ENCODE assay signal across 11 cellular contexts in genomic region chr1:8625981-8626898, GRCh38.
A peak's percentile ranks its signal among the peaks of the same experiment; 100 is the strongest.
DNase-seq lines count a peak whose midpoint lies in the region; FAIRE-seq and TF ChIP-seq lines count a peak whose summit lies in the region.
"Had no signal": no experiment of that assay in that cellular context is flagged by ENCODE, and none has a peak within 500 bp of the region (broad histone marks: within the 10 kb centered on the region; RNA-seq: fewer than 3 reads in every experiment).

No MANE protein-coding gene starts in this region.

- no peaks in the 10 kb centered on the region for H3K9me3 ChIP-seq in HUES6 (ENCODE audit: control insufficient read depth, insufficient read depth, low read depth, low read length)
- no peaks in the 10 kb centered on the region for H3K9me3 ChIP-seq in astrocyte (ENCODE audit: insufficient read depth, low read depth, low read length)
- no peaks in the 10 kb centered on the region for H3K9me3 ChIP-seq in liver (ENCODE audit: control insufficient read depth in 4 of 4, low read length in 3 of 4)

- no peak for TF ChIP-seq RAD21 in liver (IDR thresholded peaks at IDR 0.05)

- FAIRE-seq in astrocyte (lab: Jason Lieb, UNC): peak; percentile 97

- WGBS in liver: 37% methylated on average over 4 of the region's 4 CpGs

- H3K4me1 ChIP-seq in HUES6 (ENCODE audit: control insufficient read depth, insufficient read depth, low read length): peaks cover 42% of the 10 kb centered on the region
- H3K4me1 ChIP-seq in astrocyte (ENCODE audit: insufficient read depth, low read length): peaks cover 34% of the 10 kb centered on the region
- H3K4me1 ChIP-seq in liver (ENCODE audit: control insufficient read depth in 4 of 4, insufficient read depth in 4 of 4, low read length in 3 of 4): peaks cover 17 to 67% (median 45%) of the 10 kb centered on the region in 4 donors

- no peaks in the 10 kb centered on the region for H3K9me3 Mint-ChIP-seq in astrocyte (ENCODE audit: unreplicated experiment)
- no peaks in the 10 kb centered on the region for H3K9me3 Mint-ChIP-seq in activated CD4-positive, alpha-beta T cell treated with anti-CD3 and anti-CD28 coated beads, Interleukin-2, amount 10 ng/mL, durations not matched to agents 7 days and 5 days

- H2AFZ ChIP-seq in astrocyte (ENCODE audit: low read depth, low read length): no peak overlapping the region

- peak overlapping the region; percentile 69 for H3K4me2 ChIP-seq in astrocyte (ENCODE audit: low read length)

- H3K9ac ChIP-seq in HUES6 (ENCODE audit: low read length): peak overlapping the region; percentile 7
- H3K9ac ChIP-seq in astrocyte (ENCODE audit: low read length): peak overlapping the region; percentile 34
- peak overlapping the region in 1 of 2 donors; percentile 11 for H3K9ac ChIP-seq in liver (ENCODE audit: low read depth in 1 of 2, low read length in 2 of 2)

- POLR2A ChIA-PET in activated CD4-positive, alpha-beta T cell treated with anti-CD3 and anti-CD28 coated beads, Interleukin-2, amount 10 ng/mL, durations not matched to agents 7 days and 5 days (lab: Charles Lee): no interaction called here

- TF ChIP-seq CTCF in astrocyte (IDR thresholded peaks at IDR 0.05; ENCODE audit: insufficient read depth, low read depth, low read length) (no peak), liver (IDR thresholded peaks at IDR 0.05; ENCODE audit: low read depth, low read length, missing input control) (no peak)

- DNase-seq in AG20443 (ENCODE audit: low spot score) (peak; percentile 68), astrocyte (ENCODE audit: low read depth) (peak; percentile 98), NCI-H774 (lab: John Stamatoyannopoulos, UW) (no peak), NCI-H526 (lab: John Stamatoyannopoulos, UW) (no peak)
- DNase-seq in stimulated activated naive CD4-positive, alpha-beta T cell treated with Interleukin-2 at 50 U/mL for 16 hours (lab: John Stamatoyannopoulos, UW): no peak
- no peak for DNase-seq in activated CD4-positive, alpha-beta T cell treated with anti-CD3 and anti-CD28 coated beads, Interleukin-2, amount 10 ng/mL, durations not matched to agents 7 days and 5 days
- DNase-seq: activated CD4-positive, alpha-beta T cell treated with anti-CD3 and anti-CD28 coated beads for 1 hour; central memory CD4-positive, alpha-beta T cell; NCI-H2081 treated with DMSO at 0.1 percent for 48 hours had no signal

- H3K27ac ChIP-seq in HUES6 (ENCODE audit: low read depth, low read length): 0 out of 2 replicates have a peak overlapping the region, but pooled peaks have one; percentile 2
- peak overlapping the region; percentile 49 for H3K27ac ChIP-seq in astrocyte (ENCODE audit: low read depth, low read length)
- H3K27ac ChIP-seq in liver (ENCODE audit: low read depth in 1 of 2, low read length in 2 of 2): peak overlapping the region; percentile 57 to 62

- no peaks in the 10 kb centered on the region for H3K27me3 ChIP-seq in HUES6 (ENCODE audit: control insufficient read depth, insufficient read depth, low read length)
- no peaks in the 10 kb centered on the region for H3K27me3 ChIP-seq in astrocyte (ENCODE audit: insufficient read depth, low read length)
- H3K27me3 ChIP-seq in liver (ENCODE audit: control insufficient read depth in 4 of 4, insufficient read depth in 4 of 4, low read length in 3 of 4): no peaks in the 10 kb centered on the region

- H3K36me3 Mint-ChIP-seq in astrocyte (ENCODE audit: low read depth, unreplicated experiment): peaks cover 3% of the 10 kb centered on the region
- peaks cover 11% of the 10 kb centered on the region for H3K36me3 Mint-ChIP-seq in activated CD4-positive, alpha-beta T cell treated with anti-CD3 and anti-CD28 coated beads, Interleukin-2, amount 10 ng/mL, durations not matched to agents 7 days and 5 days (ENCODE audit: low read depth)

- peaks cover 66% of the 10 kb centered on the region for H3K4me1 Mint-ChIP-seq in astrocyte (ENCODE audit: low read depth, unreplicated experiment)
- peaks cover 44% of the 10 kb centered on the region for H3K4me1 Mint-ChIP-seq in activated CD4-positive, alpha-beta T cell treated with anti-CD3 and anti-CD28 coated beads, Interleukin-2, amount 10 ng/mL, durations not matched to agents 7 days and 5 days

- peak overlapping the region; percentile 99 for H3K27ac Mint-ChIP-seq in astrocyte (ENCODE audit: unreplicated experiment)
- no peak overlapping the region for H3K27ac Mint-ChIP-seq in activated CD4-positive, alpha-beta T cell treated with anti-CD3 and anti-CD28 coated beads, Interleukin-2, amount 10 ng/mL, durations not matched to agents 7 days and 5 days

- H3K79me2 ChIP-seq in astrocyte (ENCODE audit: insufficient read depth, low read length): peaks cover 6% of the 10 kb centered on the region

- CTCF ChIA-PET in activated CD4-positive, alpha-beta T cell treated with anti-CD3 and anti-CD28 coated beads, Interleukin-2, amount 10 ng/mL, durations not matched to agents 7 days and 5 days (lab: Charles Lee): interaction anchor here (1.2 to 1.3 kb wide), 2 partner anchors 11 to 52 kb away, joined by 3 to 4 read pairs; no protein-coding TSS in a partner anchor

- H3K27me3 Mint-ChIP-seq in astrocyte (ENCODE audit: low read depth, unreplicated experiment): no peaks in the 10 kb centered on the region
- H3K27me3 Mint-ChIP-seq in activated CD4-positive, alpha-beta T cell treated with anti-CD3 and anti-CD28 coated beads, Interleukin-2, amount 10 ng/mL, durations not matched to agents 7 days and 5 days: no peaks in the 10 kb centered on the region

- peak overlapping the region; percentile 64 for H3K4me3 Mint-ChIP-seq in astrocyte (ENCODE audit: unreplicated experiment)
- H3K4me3 Mint-ChIP-seq in activated CD4-positive, alpha-beta T cell treated with anti-CD3 and anti-CD28 coated beads, Interleukin-2, amount 10 ng/mL, durations not matched to agents 7 days and 5 days: no peak overlapping the region

- H3K36me3 ChIP-seq in HUES6 (ENCODE audit: control insufficient read depth, insufficient read depth, low read length) (no peaks in the 10 kb centered on the region), astrocyte (ENCODE audit: insufficient read depth, low read length) (no peaks in the 10 kb centered on the region), liver (ENCODE audit: control insufficient read depth in 4 of 4, insufficient read depth in 3 of 4, low read depth in 1 of 4, low read length in 3 of 4) (no peaks in the 10 kb centered on the region)

- H4K20me1 ChIP-seq in astrocyte (ENCODE audit: insufficient read depth, low read length): peaks cover 49% of the 10 kb centered on the region

- peak overlapping the region; percentile 16; the same call in 1 of the 2 replicates for H3K4me3 ChIP-seq in HUES6 (ENCODE audit: low read depth, low read length)
- peak overlapping the region; percentile 9 for H3K4me3 ChIP-seq in astrocyte (ENCODE audit: insufficient read depth, low read depth, low read length)
- no peak overlapping the region for H3K4me3 ChIP-seq in liver (ENCODE audit: low read depth in 1 of 3, low read length in 3 of 3)

TF ChIP-seq in liver, 16 proteins besides CTCF, POLR2A, EP300 and RAD21 (continues in another document):
- TF ChIP-seq RXRA (IDR thresholded peaks at IDR 0.05) (peak; percentile 50 to 69), FOXA2 (IDR thresholded peaks at IDR 0.05) (peak; percentile 41), GABPA (IDR thresholded peaks at IDR 0.05 in 1 of 2, conservative IDR thresholded peaks at IDR 0.05 in 1 of 2) (peak in 1 of 2 donors; percentile 39), MAX (IDR thresholded peaks at IDR 0.05) (peak; percentile 52), ZBTB33 (IDR thresholded peaks at IDR 0.05) (peak; percentile 36), FOXA1 (IDR thresholded peaks at IDR 0.05) (peak; percentile 50), YY1 (IDR thresholded peaks at IDR 0.05) (peak; percentile 65), REST (IDR thresholded peaks at IDR 0.05) (peak; percentile 17), TAF1 (conservative IDR thresholded peaks at IDR 0.05) (no peak)

Comparison
In these comparisons a context has a peak if more than half of its experiments do, and no peak if none do; other contexts are left out.
1. DNase-seq: peak in AG20443 (single experiment) and astrocyte (single experiment); none in stimulated activated naive CD4-positive, alpha-beta T cell treated with Interleukin-2 at 50 U/mL for 16 hours (single experiment), NCI-H774 (single experiment), activated CD4-positive, alpha-beta T cell treated with anti-CD3 and anti-CD28 coated beads, Interleukin-2, amount 10 ng/mL, durations not matched to agents 7 days and 5 days (single experiment) and NCI-H526 (0 of 2).
2. H3K27ac ChIP-seq: peak in every context shown above with its lines; median percentile 60 in liver; 49 in astrocyte; 2 in HUES6.
3. H3K4me3 ChIP-seq: peak in HUES6 (single experiment) and astrocyte (single experiment); none in liver (0 of 3).